11 cellular contexts compared by ENCODE assay signal in genomic region chr3:147413712-147414325, GRCh38. TPM values are rescaled to one million over a fixed set of nuclear protein-coding genes. Genes with fewer than 3 reads are reported as not detected.
DNase-seq lines count a peak whose midpoint lies in the region; ATAC-seq, FAIRE-seq and TF ChIP-seq lines count a peak whose summit lies in the region.
"Had no signal": no experiment of that assay in that cellular context is flagged by ENCODE, and none has a peak within 500 bp of the region (broad histone marks: within the 10 kb centered on the region; RNA-seq: fewer than 3 reads in every experiment).

No MANE protein-coding gene starts in this region.

- intact Hi-C loops in heart right ventricle (cut with DNase I): no loop called here
- intact Hi-C loops in cardiac septum (cut with DNase I): no loop called here
- intact Hi-C loops in kidney (cut with DNase I): no loop called here
- intact Hi-C loops in posterior cingulate gyrus (cut with DNase I): no loop called here

- no peak for ATAC-seq in heart right ventricle
- ATAC-seq in thoracic aorta (ENCODE audit: insufficient number of reproducible peaks, low FRiP score, low read depth): no peak

- TF ChIP-seq CTCF in heart right ventricle (IDR thresholded peaks at IDR 0.05) (no peak), astrocyte of the cerebellum (IDR thresholded peaks at IDR 0.05; ENCODE audit: low read depth, low read length, missing control alignments) (no peak), kidney (IDR thresholded peaks at IDR 0.05; ENCODE audit: borderline replicate concordance, extremely low read depth, insufficient read depth) (no peak), thoracic aorta (IDR thresholded peaks at IDR 0.05) (no peak)

- H3K4me1 ChIP-seq in heart right ventricle (peaks cover 0 to 51% (median 33%) of the 10 kb centered on the region in 9 donors), kidney (ENCODE audit: control insufficient read depth in 1 of 2, insufficient read depth in 1 of 2, low read depth in 1 of 2, low read length in 2 of 2) (peaks cover 0 to 8% of the 10 kb centered on the region in 2 donors), thoracic aorta (ENCODE audit: control insufficient read depth in 1 of 2, low read depth in 2 of 2) (peaks cover 14 to 41% of the 10 kb centered on the region in 2 donors)

- H3K4me3 ChIP-seq in heart right ventricle (peak overlapping the region in 8 of 10 donors; percentile 2 to 31 (median 20)), astrocyte of the cerebellum (ENCODE audit: low read depth, low read length) (peak overlapping the region; percentile 96), kidney (ENCODE audit: low read length in 2 of 2) (peak overlapping the region; percentile 21 to 47), thoracic aorta (peak overlapping the region; percentile 59)

- WGBS in heart right ventricle, 2 donors: 6 to 7% methylated on average over 20 to 22 of the region's 22 CpGs

- H3K36me3 ChIP-seq in heart right ventricle: no peaks in the 10 kb centered on the region
- no peaks in the 10 kb centered on the region for H3K36me3 ChIP-seq in kidney (ENCODE audit: control insufficient read depth in 1 of 2, insufficient read depth in 2 of 2, low read length in 2 of 2)
- H3K36me3 ChIP-seq in thoracic aorta: no peaks in the 10 kb centered on the region

- H3K27ac ChIP-seq in heart right ventricle: no peak overlapping the region
- no peak overlapping the region for H3K27ac ChIP-seq in kidney (ENCODE audit: low read depth in 2 of 2, low read length in 2 of 2)
- no peak overlapping the region for H3K27ac ChIP-seq in thoracic aorta

- H3K9me3 ChIP-seq in heart right ventricle (peaks cover 0 to 2% (median 0%) of the 10 kb centered on the region in 11 donors), kidney (ENCODE audit: control insufficient read depth in 1 of 2, low read length in 2 of 2) (no peaks in the 10 kb centered on the region), thoracic aorta (no peaks in the 10 kb centered on the region)

- H3K27me3 ChIP-seq in heart right ventricle (peaks cover 32 to 100% (median 99%) of the 10 kb centered on the region in 7 donors), thoracic aorta (replicated peaks; ENCODE audit: insufficient read depth) (peaks cover 52% of the 10 kb centered on the region)

- no peak overlapping the region for H3K9ac ChIP-seq in kidney (ENCODE audit: low read length in 2 of 2)

- no peak for FAIRE-seq in kidney (lab: Jason Lieb, UNC)

- DNase-seq in heart right ventricle (no peak), cardiac septum (ENCODE audit: low spot score) (no peak), astrocyte of the cerebellum (ENCODE audit: low read depth) (no peak), kidney (no peak), thoracic aorta (ENCODE audit: low spot score) (no peak), posterior cingulate gyrus (no peak), dedifferentiated amniotic fluid mesenchymal stem cell (ENCODE audit: extremely low spot score) (no peak), HPDE6-E6E7 (ENCODE audit: extremely low spot score) (no peak)
- DNase-seq: NCI-H1436 treated with DMSO at 0.1 percent for 48 hours had no signal

- in situ Hi-C loops in astrocyte of the cerebellum (cut with HindIII; ENCODE audit: low sequenced_read_pairs): no loop called here

RNA-seq across cellular contexts. Expression of gene ZIC1, which starts 4.7 kb away (rescaled TPM):
- total RNA-seq in heart right ventricle (not detected), cardiac septum (not detected), kidney (not detected), thoracic aorta (under 1 TPM in 1 of 2 donors, not detected in 1; 0.07 TPM)
- polyA plus RNA-seq in heart right ventricle (not detected), kidney (ENCODE audit: insufficient read depth, low read depth, low replicate concordance) (not detected)
- total RNA-seq: liver had no signal

RNA-seq across cellular contexts. Expression of gene ZIC4, which starts 7.5 kb away (rescaled TPM):
- total RNA-seq in heart right ventricle: not detected
- polyA plus RNA-seq in heart right ventricle: not detected
- not detected for total RNA-seq in cardiac septum
- total RNA-seq in kidney: not detected
- not detected for polyA plus RNA-seq in kidney (ENCODE audit: insufficient read depth, low read depth, low replicate concordance)
- total RNA-seq in thoracic aorta: not detected
- total RNA-seq: liver had no signal
- polyA plus RNA-seq: thymus had no signal

Comparison
In these comparisons a context has a peak if more than half of its experiments do, and no peak if none do; other contexts are left out.
1. H3K4me3 ChIP-seq: peak in every context shown above with its lines; median percentile 96 in astrocyte of the cerebellum; 59 in thoracic aorta; 34 in kidney; 20 in heart right ventricle.